ENCODE assay signal across 2 cellular contexts in genomic region chr6:27617700-27618689, GRCh38.
A peak's percentile ranks its signal among the peaks of the same experiment; 100 is the strongest.
TF ChIP-seq lines count a peak whose summit lies in the region.

No MANE protein-coding gene starts in this region.

TF ChIP-seq in GM23338, 12 proteins besides CTCF, POLR2A, EP300 and RAD21 (continued from another document):
- TF ChIP-seq ZNF462 (CRISPR knock-in tag; IDR thresholded peaks at IDR 0.05) (no peak), ZNF114 (CRISPR knock-in tag; IDR thresholded peaks at IDR 0.05) (no peak), ETS1 (IDR thresholded peaks at IDR 0.05) (0 out of 2 replicates have a peak, but pooled peaks have one; percentile 34), STAT1 (IDR thresholded peaks at IDR 0.05; ENCODE audit: unreplicated experiment) (no peak), ZNF331 (CRISPR knock-in tag; IDR thresholded peaks at IDR 0.05; ENCODE audit: low read depth) (0 out of 2 replicates have a peak, but pooled peaks have one; percentile 15), JUNB (IDR thresholded peaks at IDR 0.05; ENCODE audit: unreplicated experiment) (no peak)
TF ChIP-seq in GM23338: peak in this region for 3.

TF ChIP-seq in WTC11, 78 proteins besides CTCF, POLR2A, EP300 and RAD21 (continued from another document):
- TF ChIP-seq PRDM15 (CRISPR knock-in tag; IDR thresholded peaks at IDR 0.05) (peak; percentile 80), GABPB1 (CRISPR knock-in tag; IDR thresholded peaks at IDR 0.05) (no peak), ATF3 (CRISPR knock-in tag; conservative IDR thresholded peaks at IDR 0.05) (no peak), EMX1 (CRISPR knock-in tag; IDR thresholded peaks at IDR 0.05) (no peak), E2F1 (CRISPR knock-in tag; IDR thresholded peaks at IDR 0.05) (no peak), GRHL2 (CRISPR knock-in tag; IDR thresholded peaks at IDR 0.05; ENCODE audit: insufficient replicate concordance, severe bottlenecking) (no peak), ZNF396 (CRISPR knock-in tag; IDR thresholded peaks at IDR 0.05; ENCODE audit: borderline replicate concordance) (peak; percentile 47; the same call in 1 of the 2 replicates), SP1 (CRISPR knock-in tag; conservative IDR thresholded peaks at IDR 0.05) (0 out of 2 replicates have a peak, but pooled peaks have one; percentile 39)
